ENCODE assay signal across 2 cellular contexts in genomic region chr9:137540536-137540935, GRCh38.
TF ChIP-seq lines count a peak whose summit lies in the region.

No MANE protein-coding gene starts in this region.

TF ChIP-seq in SK-N-SH, 30 proteins besides CTCF, POLR2A, EP300 and RAD21:
- TF ChIP-seq CHD2 (IDR thresholded peaks at IDR 0.05; ENCODE audit: low read length, partially characterized antibody) (no peak), PBX3 (IDR thresholded peaks at IDR 0.05) (no peak), GABPA (IDR thresholded peaks at IDR 0.05; ENCODE audit: low read depth) (no peak), MXI1 (IDR thresholded peaks at IDR 0.05; ENCODE audit: low read depth, low read length) (no peak)

TF ChIP-seq in SK-N-SH treated with all-trans-retinoic acid at 6 μM for 48 hours, 23 proteins besides CTCF, POLR2A, EP300 and RAD21:
- TF ChIP-seq ZNF70 (CRISPR knock-in tag; IDR thresholded peaks at IDR 0.05) (no peak), TOX (CRISPR knock-in tag; IDR thresholded peaks at IDR 0.05; ENCODE audit: borderline replicate concordance) (no peak), ZFP3 (CRISPR knock-in tag; IDR thresholded peaks at IDR 0.05) (no peak), TCF4 (CRISPR knock-in tag; IDR thresholded peaks at IDR 0.05; ENCODE audit: borderline replicate concordance) (no peak), PATZ1 (CRISPR knock-in tag; IDR thresholded peaks at IDR 0.05; ENCODE audit: borderline replicate concordance) (no peak), TSHZ2 (CRISPR knock-in tag; IDR thresholded peaks at IDR 0.05) (no peak), ZFP30 (CRISPR knock-in tag; IDR thresholded peaks at IDR 0.05) (no peak), CSDC2 (CRISPR knock-in tag; IDR thresholded peaks at IDR 0.05) (no peak), ESRRG (CRISPR knock-in tag; IDR thresholded peaks at IDR 0.05) (no peak), OSR1 (CRISPR knock-in tag; IDR thresholded peaks at IDR 0.05) (no peak)
